31 cellular contexts compared by ENCODE assay signal in genomic region chr6:8619853-8620252, GRCh38.
"Had no signal": no experiment of that assay in that cellular context is flagged by ENCODE, and none has a peak within 500 bp of the region (broad histone marks: within the 10 kb centered on the region; RNA-seq: fewer than 3 reads in every experiment).

No MANE protein-coding gene starts in this region.

- H3K4me1 ChIP-seq: Peyer's patch, SJSA1 had no signal

- H3K4me2 ChIP-seq: SK-N-SH had no signal

- ATAC-seq: activated CD8-positive, alpha-beta memory T cell treated with anti-CD3 and anti-CD28 coated beads, Interleukin-2, amount 10 ng/mL, durations not matched to agents 7 days and 5 days; activated naive CD8-positive, alpha-beta T cell treated with anti-CD3 and anti-CD28 coated beads, Interleukin-2, amount 50 U/mL, for 24 hours; PC-3 had no signal

- H3K9me3 ChIP-seq: Peyer's patch, SJSA1, SK-N-SH had no signal

- H3K27ac ChIP-seq: brain microvascular endothelial cell, Peyer's patch, SJSA1, WERI-Rb-1 had no signal

- H3K27me3 ChIP-seq: brain microvascular endothelial cell, Peyer's patch, SJSA1 had no signal

- H3K9ac ChIP-seq: SK-N-SH had no signal

- H3K36me3 ChIP-seq: brain microvascular endothelial cell, Peyer's patch, SJSA1, WERI-Rb-1 had no signal

- DNase-seq: activated CD4-positive, alpha-beta memory T cell treated with anti-CD3 and anti-CD28 coated beads, Interleukin-2, amount 10 ng/mL, durations not matched to agents 7 days and 5 days; activated CD4-positive, alpha-beta T cell treated with anti-CD3 and anti-CD28 coated beads for 1 hour; activated CD4-positive, alpha-beta T cell treated with anti-CD3 and anti-CD28 coated beads for 48 hours; activated CD4-positive, CD25-positive, alpha-beta regulatory T cell; activated CD8-positive, alpha-beta memory T cell treated with anti-CD3 and anti-CD28 coated beads for 24 hours; activated CD8-positive, alpha-beta memory T cell treated with anti-CD3 and anti-CD28 coated beads, Interleukin-2, amount 10 ng/mL, durations not matched to agents 7 days and 5 days; activated CD8-positive, alpha-beta memory T cell treated with anti-CD3 and anti-CD28 coated beads, Interleukin-2, amount 50 U/mL, for 48 hours; activated effector memory CD4-positive, alpha-beta T cell treated with Interleukin-2 at 50 U/mL for 16 hours; activated naive CD4-positive, alpha-beta T cell treated with anti-CD3 and anti-CD28 coated beads, Interleukin-2, amount 10 ng/mL, durations not matched to agents 7 days and 5 days; activated naive CD8-positive, alpha-beta T cell treated with anti-CD3 and anti-CD28 coated beads, Interleukin-2, amount 50 U/mL, for 24 hours; activated T-cell treated with anti-CD3 and anti-CD28 coated beads, Interleukin-2, amount 50 U/mL, for 48 hours; anterior cingulate cortex; brain microvascular endothelial cell; central memory CD4-positive, alpha-beta T cell; NCI-H1105; NCI-H1417 treated with DMSO at 0.1 percent for 48 hours; NCI-H1694; NCI-H1930; NCI-H2081 treated with DMSO at 0.1 percent for 48 hours; NCI-H345; NCI-H524 treated with DMSO at 0.1 percent for 48 hours; NK-92 treated with Interleukin-12 subunit alpha and Interleukin-12 subunit beta, amount 100 ng/mL, for 24 hours; Peyer's patch; SHP77 treated with DMSO at 0.1 percent for 48 hours; SK-N-SH; T-helper 1 cell; T-helper 2 cell; T-helper 9 cell; WERI-Rb-1 had no signal

- H3K4me3 ChIP-seq: Peyer's patch, SJSA1 had no signal
